Comparison of ENCODE assay signal across 23 cellular contexts in the genomic region with DNA sequence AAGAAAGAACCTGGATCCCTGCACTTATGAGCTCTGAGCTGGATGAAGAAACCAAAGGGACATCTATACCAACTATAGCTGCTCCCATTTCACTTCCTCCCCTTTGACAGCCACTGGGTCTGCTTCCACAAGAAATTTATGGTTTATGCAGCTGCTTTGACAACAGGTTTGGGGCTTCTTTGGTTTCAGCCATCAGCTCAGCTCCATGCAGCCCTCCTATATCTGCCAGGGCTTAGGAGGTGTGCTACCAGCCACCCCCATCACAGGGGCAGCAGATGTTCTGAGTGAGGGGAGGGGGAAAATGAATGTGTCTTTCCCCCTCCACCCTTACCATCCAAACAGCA. TPM values are rescaled to one million over a fixed set of nuclear protein-coding genes. Genes with fewer than 3 reads are reported as not detected.
"Had no signal": no experiment of that assay in that cellular context is flagged by ENCODE, and none has a peak within 500 bp of the region (broad histone marks: within the 10 kb centered on the region; RNA-seq: fewer than 3 reads in every experiment).

No MANE protein-coding gene starts in this region.

- ATAC-seq: effector memory CD8-positive, alpha-beta T cell; gastroesophageal sphincter; left cardiac atrium; left ventricle myocardium superior; right lobe of liver had no signal

- H3K27me3 ChIP-seq: esophagus muscularis mucosa, gastroesophageal sphincter, right lobe of liver, stomach, transverse colon had no signal

- H3K4me1 ChIP-seq: esophagus muscularis mucosa, gastroesophageal sphincter, parathyroid adenoma, prostate gland, right lobe of liver, stomach had no signal

- H3K27ac ChIP-seq: epithelial cell of prostate, esophagus muscularis mucosa, gastroesophageal sphincter, parathyroid adenoma, prostate gland, right lobe of liver, skin epidermis, stomach, thoracic aorta had no signal

- DNase-seq: cerebellar nuclear complex; effector memory CD8-positive, alpha-beta T cell; glutamatergic neuron; kidney; left cardiac atrium; left ventricle myocardium superior; mesenchymal stem cell; nephron progenitor cell; retina; right lobe of liver; stimulated activated naive CD4-positive, alpha-beta T cell; stomach; substantia nigra had no signal

- H3K36me3 ChIP-seq: esophagus muscularis mucosa, gastroesophageal sphincter, prostate gland, right lobe of liver, stomach, thoracic aorta had no signal

- H3K4me3 ChIP-seq: esophagus muscularis mucosa, gastroesophageal sphincter, lung, prostate gland, right lobe of liver, skin epidermis, stomach, thoracic aorta, transverse colon had no signal

- H3K9me3 ChIP-seq: prostate gland, right lobe of liver had no signal

RNA-seq across cellular contexts. Expression of a gene that starts 29.2 kb away (rescaled TPM):
- total RNA-seq: fibroblast of villous mesenchyme, left cardiac atrium, left ventricle myocardium superior had no signal
